Comparison of ENCODE assay signal across 8 cellular contexts in genomic region chr17:28718317-28718672, GRCh38. TPM values are rescaled to one million over a fixed set of nuclear protein-coding genes. Genes with fewer than 3 reads are reported as not detected.
DNase-seq lines count a peak whose midpoint lies in the region; ATAC-seq, FAIRE-seq and TF ChIP-seq lines count a peak whose summit lies in the region.

No MANE protein-coding gene starts in this region.

- H3K9me3 Mint-ChIP-seq in activated naive CD4-positive, alpha-beta T cell treated with anti-CD3 and anti-CD28 coated beads for 36 hours, result no peaks in the 10 kb centered on the region
- no peaks in the 10 kb centered on the region for H3K9me3 Mint-ChIP-seq in astrocyte (ENCODE audit: unreplicated experiment)

- H3K79me2 ChIP-seq in astrocyte (ENCODE audit: insufficient read depth, low read length) (peaks cover 70% of the 10 kb centered on the region), HepG2 (ENCODE audit: insufficient read depth, low read length) (peaks cover 33% of the 10 kb centered on the region)

- BruUV-seq in HepG2 (replicated peaks; lab: Mats Ljungman, UMichigan), result no TSS peak

- H3K36me3 ChIP-seq in astrocyte (ENCODE audit: insufficient read depth, low read length) (peaks cover 34% of the 10 kb centered on the region), HepG2 (replicated peaks in 1 of 2; ENCODE audit: control insufficient read depth in 1 of 2, insufficient read depth in 2 of 2, low read length in 2 of 2) (peaks cover 7 to 24% of the 10 kb centered on the region in 2 experiments; a peak in 4 of 5 replicates), tibial nerve (peaks cover 10 to 51% (median 11%) of the 10 kb centered on the region in 3 donors)

- H3K27me3 Mint-ChIP-seq in activated naive CD4-positive, alpha-beta T cell treated with anti-CD3 and anti-CD28 coated beads for 36 hours (ENCODE audit: low read depth), result peaks cover 25% of the 10 kb centered on the region
- no peaks in the 10 kb centered on the region for H3K27me3 Mint-ChIP-seq in astrocyte (ENCODE audit: low read depth, unreplicated experiment)

- intact Hi-C loops in activated naive CD4-positive, alpha-beta T cell treated with anti-CD3 and anti-CD28 coated beads for 36 hours (cut with micrococcal nuclease), result loop anchor here (2.0 kb wide), 2 partner anchors 55 to 71 kb away; partner anchors contain the start of gene SUPT6H
- intact Hi-C loops in HepG2 (cut with micrococcal nuclease; ENCODE audit: unreplicated experiment) (no loop called here), sciatic nerve (cut with DNase I) (no loop called here)

- no peak for TF ChIP-seq CTCF in astrocyte (IDR thresholded peaks at IDR 0.05; ENCODE audit: insufficient read depth, low read depth, low read length)
- TF ChIP-seq CTCF in HepG2 (CRISPR knock-in tag; IDR thresholded peaks at IDR 0.05), result no peak
- TF ChIP-seq CTCF in tibial nerve (IDR thresholded peaks at IDR 0.05), result no peak

- CTCF ChIA-PET in activated naive CD4-positive, alpha-beta T cell treated with anti-CD3 and anti-CD28 coated beads for 36 hours (lab: Charles Lee), result interaction anchor here (1.0 kb wide), 1 partner anchor 70 kb away, joined by 3 read pairs; no protein-coding TSS in a partner anchor
- CTCF ChIA-PET in HepG2 (lab: Yijun Ruan, JAX; ENCODE audit: low intra/inter-chr PET ratio, low total read pairs), result no interaction called here

- H3K4me1 Mint-ChIP-seq in activated naive CD4-positive, alpha-beta T cell treated with anti-CD3 and anti-CD28 coated beads for 36 hours (ENCODE audit: low read depth), result peaks cover 37% of the 10 kb centered on the region
- peaks cover 27% of the 10 kb centered on the region for H3K4me1 Mint-ChIP-seq in astrocyte (ENCODE audit: low read depth, unreplicated experiment)

- peak overlapping the region; percentile 59 for H3K27ac Mint-ChIP-seq in activated naive CD4-positive, alpha-beta T cell treated with anti-CD3 and anti-CD28 coated beads for 36 hours
- H3K27ac Mint-ChIP-seq in astrocyte (ENCODE audit: unreplicated experiment), result peak overlapping the region; percentile 95

- peak overlapping the region; percentile 83 for H3K4me3 ChIP-seq in astrocyte (ENCODE audit: insufficient read depth, low read depth, low read length)
- H3K4me3 ChIP-seq in HepG2 (replicated peaks in 1 of 3; ENCODE audit: insufficient read depth in 1 of 3, low read depth in 2 of 3, low read length in 3 of 3), result no peak overlapping the region
- peak overlapping the region; percentile 58 to 88 (median 72) for H3K4me3 ChIP-seq in tibial nerve

- peak overlapping the region; percentile 87 for H3K27ac ChIP-seq in astrocyte (ENCODE audit: low read depth, low read length)
- H3K27ac ChIP-seq in HepG2 (ENCODE audit: extremely low read length, insufficient read depth, low read length), result no peak overlapping the region
- H3K27ac ChIP-seq in tibial nerve, result peak overlapping the region; percentile 83 to 99 (median 96)

- in situ Hi-C loops in HepG2 (cut with HindIII; ENCODE audit: extremely low pct_ligation_motif_present, low pct_unique_long_range_greater_than_20kb), result loop anchor here (5.0 kb wide), 1 partner anchor 71 kb away; the partner anchor contains the start of gene BLTP2
- in situ Hi-C loops in KBM-7 (cut with MboI; ENCODE audit: low pct_unique_long_range_greater_than_20kb, low sequenced_read_pairs), result no loop called here

- POLR2A ChIA-PET in HepG2 (lab: Yijun Ruan, JAX), result interaction anchor here (4.1 kb wide), 1 partner anchor 26 kb away, joined by 92 read pairs; the partner anchor contains the start of gene TRAF4

- peaks cover 35% of the 10 kb centered on the region for H3K36me3 Mint-ChIP-seq in activated naive CD4-positive, alpha-beta T cell treated with anti-CD3 and anti-CD28 coated beads for 36 hours (ENCODE audit: low read depth)
- H3K36me3 Mint-ChIP-seq in astrocyte (ENCODE audit: low read depth, unreplicated experiment), result peaks cover 28% of the 10 kb centered on the region

- H3K4me2 ChIP-seq in astrocyte (ENCODE audit: low read length), result peak overlapping the region; percentile 93
- peak overlapping the region; percentile 73; the same call in 1 of the 2 replicates for H3K4me2 ChIP-seq in HepG2 (ENCODE audit: low read depth, low read length)

- TF ChIP-seq EP300 in HepG2 (IDR thresholded peaks at IDR 0.05; ENCODE audit: low read depth in 2 of 2, low read length in 2 of 2) (no peak), HepG2 (CRISPR knock-in tag; IDR thresholded peaks at IDR 0.05; ENCODE audit: borderline replicate concordance) (no peak), tibial nerve (IDR thresholded peaks at IDR 0.05) (no peak)

- no peak for TF ChIP-seq POLR2A in HepG2 (IDR thresholded peaks at IDR 0.05; ENCODE audit: insufficient read depth in 1 of 2, low read depth in 2 of 2, low read length in 2 of 2)
- no peak for TF ChIP-seq POLR2A in tibial nerve (IDR thresholded peaks at IDR 0.05)

- peak overlapping the region; percentile 66 for H3K4me3 Mint-ChIP-seq in activated naive CD4-positive, alpha-beta T cell treated with anti-CD3 and anti-CD28 coated beads for 36 hours
- peak overlapping the region; percentile 89 for H3K4me3 Mint-ChIP-seq in astrocyte (ENCODE audit: unreplicated experiment)

- H4K20me1 ChIP-seq in astrocyte (ENCODE audit: insufficient read depth, low read length) (peaks cover 63% of the 10 kb centered on the region), HepG2 (ENCODE audit: insufficient read depth, low read length) (peaks cover 28% of the 10 kb centered on the region)

- no peak for FAIRE-seq in astrocyte (lab: Jason Lieb, UNC)
- no peak for FAIRE-seq in HepG2 (lab: Jason Lieb, UNC)

- H3K4me1 ChIP-seq in astrocyte (ENCODE audit: insufficient read depth, low read length) (peaks cover 47% of the 10 kb centered on the region), HepG2 (ENCODE audit: insufficient read depth, low read length) (peaks cover 45% of the 10 kb centered on the region), tibial nerve (peaks cover 0 to 72% (median 44%) of the 10 kb centered on the region in 4 donors)

- peak overlapping the region; percentile 92 for H3K9ac ChIP-seq in astrocyte (ENCODE audit: low read length)
- H3K9ac ChIP-seq in HepG2 (ENCODE audit: insufficient read depth, low read depth, low read length), result peak overlapping the region; percentile 98

- no peak for TF ChIP-seq RAD21 in HepG2 (CRISPR knock-in tag; IDR thresholded peaks at IDR 0.05)

- DNase-seq in activated naive CD4-positive, alpha-beta T cell treated with anti-CD3 and anti-CD28 coated beads for 36 hours, result no peak
- no peak for DNase-seq in activated naive CD4-positive, alpha-beta T cell treated with Interleukin-2 at 50 U/mL for 16 hours
- DNase-seq in astrocyte (ENCODE audit: low read depth) (no peak), HepG2 (ENCODE audit: low spot score) (no peak), tibial nerve (ENCODE audit: low spot score in 2 of 2) (no peak), sciatic nerve (ENCODE audit: low spot score) (no peak), SW 1271 (lab: John Stamatoyannopoulos, UW) (no peak), KBM-7 (no peak)

- 73% methylated on average over 11 of the region's 11 CpGs for WGBS in HepG2 (ENCODE audit: low lambda C conversion rate)
- 14 to 21% methylated on average over 11 of the region's 11 CpGs for WGBS in tibial nerve, 2 donors

- no peaks in the 10 kb centered on the region for H3K27me3 ChIP-seq in astrocyte (ENCODE audit: insufficient read depth, low read length)
- H3K27me3 ChIP-seq in HepG2 (ENCODE audit: control insufficient read depth in 1 of 2, insufficient read depth in 2 of 2, low read length in 2 of 2), result peaks cover 2 to 3% of the 10 kb centered on the region in 2 experiments; a peak in 3 of 5 replicates
- H3K27me3 ChIP-seq in tibial nerve, result no peaks in the 10 kb centered on the region

- H2AFZ ChIP-seq in astrocyte (ENCODE audit: low read depth, low read length), result peak overlapping the region; percentile 28
- H2AFZ ChIP-seq in HepG2 (ENCODE audit: low read length), result no peak overlapping the region

- ATAC-seq in HepG2, result no peak
- ATAC-seq in sciatic nerve, result no peak

- H3K9me3 ChIP-seq in astrocyte (ENCODE audit: insufficient read depth, low read depth, low read length) (no peaks in the 10 kb centered on the region), HepG2 (ENCODE audit: low read length) (no peaks in the 10 kb centered on the region), tibial nerve (no peaks in the 10 kb centered on the region)

RNA-seq across cellular contexts. Expression of gene RAB34, which starts 0.6 kb away (rescaled TPM):
- 10 to 100 TPM; 10.2 to 12.3 TPM for total RNA-seq in activated naive CD4-positive, alpha-beta T cell treated with anti-CD3 and anti-CD28 coated beads for 36 hours
- total RNA-seq in astrocyte (145 and 150 TPM in 2 replicates), HepG2 (2016; rRNA removed; fragmentation: Illumina TruSeq; extraction: Trizol) (0.49 TPM in 1 of 2 replicates, not detected in the other), tibial nerve (100 to 1,000 TPM; 189 to 298 (median 196) TPM), sciatic nerve (81.3 TPM)
- total RNA-seq in HepG2 (2016; cell fraction: cytosol; rRNA removed; fragmentation: Illumina TruSeq; extraction: Trizol; ENCODE audit: low read depth), result not detected in 2 replicates
- total RNA-seq in HepG2 (2016; cell fraction: insoluble cytoplasmic fraction; rRNA removed; fragmentation: Illumina TruSeq; extraction: Trizol), result 0.17 TPM in 1 of 2 replicates, not detected in the other
- 0.41 TPM in 1 of 2 replicates, not detected in the other for total RNA-seq in HepG2 (2016; cell fraction: membrane; rRNA removed; fragmentation: Illumina TruSeq; extraction: Trizol)
- total RNA-seq in HepG2 (2016; cell fraction: nucleus; rRNA removed; fragmentation: Illumina TruSeq; extraction: Trizol), result not detected in 2 replicates
- not detected in 2 replicates for polyA plus RNA-seq in HepG2 (2011; rRNA removed)
- polyA plus RNA-seq in HepG2 (2011; cell fraction: cytosol; rRNA removed), result 0.16 and 0.24 TPM in 2 replicates
- polyA plus RNA-seq in HepG2 (2011; cell fraction: nucleus; rRNA removed), result 0.31 and 0.50 TPM in 2 replicates
- not detected in 2 replicates for polyA plus RNA-seq in HepG2 (2012)
- not detected in 2 replicates for polyA plus RNA-seq in HepG2 (2016; cell fraction: cytosol; fragmentation: Illumina TruSeq; extraction: Trizol; ENCODE audit: low read depth)
- 0.43 TPM in 1 of 2 replicates, not detected in the other for polyA plus RNA-seq in HepG2 (2016; cell fraction: insoluble cytoplasmic fraction; fragmentation: Illumina TruSeq; extraction: Trizol; ENCODE audit: low read depth)
- not detected in 2 replicates for polyA plus RNA-seq in HepG2 (2016; cell fraction: membrane; fragmentation: Illumina TruSeq; extraction: Trizol; ENCODE audit: low read depth)
- polyA plus RNA-seq in HepG2 (2016; cell fraction: nucleus; fragmentation: Illumina TruSeq; extraction: Trizol; ENCODE audit: insufficient read depth, low read depth), result 1.2 TPM in 1 of 2 replicates, not detected in the other
- 0.36 and 236 TPM in 2 replicates for polyA minus RNA-seq in HepG2 (2011; rRNA and poly(A)+ RNA removed; ENCODE audit: low replicate concordance)
- 1.6 and 2.4 TPM in 2 replicates for polyA minus RNA-seq in HepG2 (2011; cell fraction: cytosol; rRNA and poly(A)+ RNA removed)
- 0.52 and 0.62 TPM in 2 replicates for polyA minus RNA-seq in HepG2 (2011; cell fraction: nucleus; rRNA and poly(A)+ RNA removed)

RNA-seq across cellular contexts. Expression of gene RPL23A, which starts 1.5 kb away (rescaled TPM):
- total RNA-seq in activated naive CD4-positive, alpha-beta T cell treated with anti-CD3 and anti-CD28 coated beads for 36 hours, result 1,000 to 10,000 TPM; 2,756 to 2,921 TPM
- total RNA-seq in astrocyte, result 901 and 1,068 TPM in 2 replicates
- 1,771 and 1,936 TPM in 2 replicates for total RNA-seq in HepG2 (2016; rRNA removed; fragmentation: Illumina TruSeq; extraction: Trizol)
- 2,822 and 3,167 TPM in 2 replicates for total RNA-seq in HepG2 (2016; cell fraction: cytosol; rRNA removed; fragmentation: Illumina TruSeq; extraction: Trizol; ENCODE audit: low read depth)
- total RNA-seq in HepG2 (2016; cell fraction: insoluble cytoplasmic fraction; rRNA removed; fragmentation: Illumina TruSeq; extraction: Trizol), result 1,674 and 1,907 TPM in 2 replicates
- total RNA-seq in HepG2 (2016; cell fraction: membrane; rRNA removed; fragmentation: Illumina TruSeq; extraction: Trizol), result 3,777 and 4,030 TPM in 2 replicates
- total RNA-seq in HepG2 (2016; cell fraction: nucleus; rRNA removed; fragmentation: Illumina TruSeq; extraction: Trizol), result 614 and 698 TPM in 2 replicates
- 1,550 and 1,876 TPM in 2 replicates for polyA plus RNA-seq in HepG2 (2011; rRNA removed)
- 799 and 1,152 TPM in 2 replicates for polyA plus RNA-seq in HepG2 (2011; cell fraction: cytosol; rRNA removed)
- polyA plus RNA-seq in HepG2 (2011; cell fraction: nucleus; rRNA removed), result 254 and 402 TPM in 2 replicates
- polyA plus RNA-seq in HepG2 (2012), result 2,570 and 3,235 TPM in 2 replicates
- polyA plus RNA-seq in HepG2 (2016; cell fraction: cytosol; fragmentation: Illumina TruSeq; extraction: Trizol; ENCODE audit: low read depth), result 2,876 and 3,535 TPM in 2 replicates
- 1,761 and 1,897 TPM in 2 replicates for polyA plus RNA-seq in HepG2 (2016; cell fraction: insoluble cytoplasmic fraction; fragmentation: Illumina TruSeq; extraction: Trizol; ENCODE audit: low read depth)
- polyA plus RNA-seq in HepG2 (2016; cell fraction: membrane; fragmentation: Illumina TruSeq; extraction: Trizol; ENCODE audit: low read depth), result 3,540 and 3,833 TPM in 2 replicates
- 1,018 and 1,064 TPM in 2 replicates for polyA plus RNA-seq in HepG2 (2016; cell fraction: nucleus; fragmentation: Illumina TruSeq; extraction: Trizol; ENCODE audit: insufficient read depth, low read depth)
- 414 and 1,016 TPM in 2 replicates for polyA minus RNA-seq in HepG2 (2011; rRNA and poly(A)+ RNA removed; ENCODE audit: low replicate concordance)
- 538 and 592 TPM in 2 replicates for polyA minus RNA-seq in HepG2 (2011; cell fraction: cytosol; rRNA and poly(A)+ RNA removed)
- polyA minus RNA-seq in HepG2 (2011; cell fraction: nucleus; rRNA and poly(A)+ RNA removed), result 303 and 433 TPM in 2 replicates
- 100 to 1,000 TPM; 431 to 573 (median 517) TPM for total RNA-seq in tibial nerve
- 1,089 TPM for total RNA-seq in sciatic nerve

RNA-seq across cellular contexts. Expression of gene PROCA1, which starts 6.6 kb away (rescaled TPM):
- total RNA-seq in activated naive CD4-positive, alpha-beta T cell treated with anti-CD3 and anti-CD28 coated beads for 36 hours, result 1 to 10 TPM; 2.1 to 3.1 TPM
- total RNA-seq in astrocyte (2.7 and 3.4 TPM in 2 replicates), HepG2 (2016; rRNA removed; fragmentation: Illumina TruSeq; extraction: Trizol) (0.31 and 0.73 TPM in 2 replicates), tibial nerve (1 to 10 TPM; 2.1 to 6.3 (median 4.6) TPM), sciatic nerve (7.6 TPM)
- total RNA-seq in HepG2 (2016; cell fraction: cytosol; rRNA removed; fragmentation: Illumina TruSeq; extraction: Trizol; ENCODE audit: low read depth), result 0.26 and 0.71 TPM in 2 replicates
- 0.63 TPM in 1 of 2 replicates, not detected in the other for total RNA-seq in HepG2 (2016; cell fraction: insoluble cytoplasmic fraction; rRNA removed; fragmentation: Illumina TruSeq; extraction: Trizol)
- total RNA-seq in HepG2 (2016; cell fraction: membrane; rRNA removed; fragmentation: Illumina TruSeq; extraction: Trizol), result 0.52 and 0.93 TPM in 2 replicates
- total RNA-seq in HepG2 (2016; cell fraction: nucleus; rRNA removed; fragmentation: Illumina TruSeq; extraction: Trizol), result 1.1 and 1.5 TPM in 2 replicates
- polyA plus RNA-seq in HepG2 (2011; rRNA removed), result 0.82 and 1.5 TPM in 2 replicates
- polyA plus RNA-seq in HepG2 (2011; cell fraction: cytosol; rRNA removed), result 0.66 and 0.71 TPM in 2 replicates
- polyA plus RNA-seq in HepG2 (2011; cell fraction: nucleus; rRNA removed), result 8.7 and 9.4 TPM in 2 replicates
- 0.89 and 1.1 TPM in 2 replicates for polyA plus RNA-seq in HepG2 (2012)
- polyA plus RNA-seq in HepG2 (2016; cell fraction: cytosol; fragmentation: Illumina TruSeq; extraction: Trizol; ENCODE audit: low read depth), result 0.14 and 0.16 TPM in 2 replicates
- 0.33 TPM in 2 replicates for polyA plus RNA-seq in HepG2 (2016; cell fraction: insoluble cytoplasmic fraction; fragmentation: Illumina TruSeq; extraction: Trizol; ENCODE audit: low read depth)
- polyA plus RNA-seq in HepG2 (2016; cell fraction: membrane; fragmentation: Illumina TruSeq; extraction: Trizol; ENCODE audit: low read depth), result 0.15 and 0.31 TPM in 2 replicates
- 4.4 and 5.4 TPM in 2 replicates for polyA plus RNA-seq in HepG2 (2016; cell fraction: nucleus; fragmentation: Illumina TruSeq; extraction: Trizol; ENCODE audit: insufficient read depth, low read depth)
- polyA minus RNA-seq in HepG2 (2011; rRNA and poly(A)+ RNA removed; ENCODE audit: low replicate concordance), result 1.5 and 5.1 TPM in 2 replicates
- polyA minus RNA-seq in HepG2 (2011; cell fraction: cytosol; rRNA and poly(A)+ RNA removed), result 1.1 TPM in 1 of 2 replicates, not detected in the other
- polyA minus RNA-seq in HepG2 (2011; cell fraction: nucleus; rRNA and poly(A)+ RNA removed), result 1.1 and 3.2 TPM in 2 replicates

RNA-seq across cellular contexts. Expression of gene TLCD1, which starts 7.7 kb away (rescaled TPM):
- 1 to 10 TPM; 4.0 to 4.6 TPM for total RNA-seq in activated naive CD4-positive, alpha-beta T cell treated with anti-CD3 and anti-CD28 coated beads for 36 hours
- total RNA-seq in astrocyte, result 24.6 and 25.1 TPM in 2 replicates
- 9.6 and 19.6 TPM in 2 replicates for total RNA-seq in HepG2 (2016; rRNA removed; fragmentation: Illumina TruSeq; extraction: Trizol)
- 10.7 and 11.5 TPM in 2 replicates for total RNA-seq in HepG2 (2016; cell fraction: cytosol; rRNA removed; fragmentation: Illumina TruSeq; extraction: Trizol; ENCODE audit: low read depth)
- total RNA-seq in HepG2 (2016; cell fraction: insoluble cytoplasmic fraction; rRNA removed; fragmentation: Illumina TruSeq; extraction: Trizol), result 10.3 and 16.0 TPM in 2 replicates
- 10.0 and 16.0 TPM in 2 replicates for total RNA-seq in HepG2 (2016; cell fraction: membrane; rRNA removed; fragmentation: Illumina TruSeq; extraction: Trizol)
- total RNA-seq in HepG2 (2016; cell fraction: nucleus; rRNA removed; fragmentation: Illumina TruSeq; extraction: Trizol), result 9.9 and 10.3 TPM in 2 replicates
- 14.9 and 18.1 TPM in 2 replicates for polyA plus RNA-seq in HepG2 (2011; rRNA removed)
- 20.9 and 25.5 TPM in 2 replicates for polyA plus RNA-seq in HepG2 (2011; cell fraction: cytosol; rRNA removed)
- 6.9 and 8.8 TPM in 2 replicates for polyA plus RNA-seq in HepG2 (2011; cell fraction: nucleus; rRNA removed)
- polyA plus RNA-seq in HepG2 (2012), result 10.5 and 12.7 TPM in 2 replicates
- 11.3 and 18.1 TPM in 2 replicates for polyA plus RNA-seq in HepG2 (2016; cell fraction: cytosol; fragmentation: Illumina TruSeq; extraction: Trizol; ENCODE audit: low read depth)
- 10.2 and 11.3 TPM in 2 replicates for polyA plus RNA-seq in HepG2 (2016; cell fraction: insoluble cytoplasmic fraction; fragmentation: Illumina TruSeq; extraction: Trizol; ENCODE audit: low read depth)
- polyA plus RNA-seq in HepG2 (2016; cell fraction: membrane; fragmentation: Illumina TruSeq; extraction: Trizol; ENCODE audit: low read depth), result 11.2 and 17.1 TPM in 2 replicates
- 24.7 and 27.8 TPM in 2 replicates for polyA plus RNA-seq in HepG2 (2016; cell fraction: nucleus; fragmentation: Illumina TruSeq; extraction: Trizol; ENCODE audit: insufficient read depth, low read depth)
- 20.6 and 67.0 TPM in 2 replicates for polyA minus RNA-seq in HepG2 (2011; rRNA and poly(A)+ RNA removed; ENCODE audit: low replicate concordance)
- 5.7 and 8.6 TPM in 2 replicates for polyA minus RNA-seq in HepG2 (2011; cell fraction: cytosol; rRNA and poly(A)+ RNA removed)
- 6.7 TPM in 2 replicates for polyA minus RNA-seq in HepG2 (2011; cell fraction: nucleus; rRNA and poly(A)+ RNA removed)
- total RNA-seq in tibial nerve, result 1 to 10 TPM in 1 of 4 donors, under 1 TPM in 1, not detected in 2; 0.44 to 1.2 TPM
- total RNA-seq in sciatic nerve, result 3.1 TPM

RNA-seq across cellular contexts. Expression of gene NEK8, which starts 10.3 kb away (rescaled TPM):
- total RNA-seq in activated naive CD4-positive, alpha-beta T cell treated with anti-CD3 and anti-CD28 coated beads for 36 hours, result 1 to 10 TPM; 3.1 to 3.2 TPM
- total RNA-seq in astrocyte (4.3 TPM in 2 replicates), HepG2 (2016; rRNA removed; fragmentation: Illumina TruSeq; extraction: Trizol) (4.3 and 5.8 TPM in 2 replicates), tibial nerve (1 to 10 TPM; 2.8 to 6.0 (median 3.5) TPM), sciatic nerve (3.4 TPM)
- 2.1 and 2.5 TPM in 2 replicates for total RNA-seq in HepG2 (2016; cell fraction: cytosol; rRNA removed; fragmentation: Illumina TruSeq; extraction: Trizol; ENCODE audit: low read depth)
- total RNA-seq in HepG2 (2016; cell fraction: insoluble cytoplasmic fraction; rRNA removed; fragmentation: Illumina TruSeq; extraction: Trizol), result 4.6 and 5.8 TPM in 2 replicates
- 2.2 and 2.8 TPM in 2 replicates for total RNA-seq in HepG2 (2016; cell fraction: membrane; rRNA removed; fragmentation: Illumina TruSeq; extraction: Trizol)
- 7.2 and 8.5 TPM in 2 replicates for total RNA-seq in HepG2 (2016; cell fraction: nucleus; rRNA removed; fragmentation: Illumina TruSeq; extraction: Trizol)
- polyA plus RNA-seq in HepG2 (2011; rRNA removed), result 13.5 and 15.6 TPM in 2 replicates
- polyA plus RNA-seq in HepG2 (2011; cell fraction: cytosol; rRNA removed), result 6.9 and 8.5 TPM in 2 replicates
- 30.2 and 33.0 TPM in 2 replicates for polyA plus RNA-seq in HepG2 (2011; cell fraction: nucleus; rRNA removed)
- polyA plus RNA-seq in HepG2 (2012), result 5.5 and 5.8 TPM in 2 replicates
- polyA plus RNA-seq in HepG2 (2016; cell fraction: cytosol; fragmentation: Illumina TruSeq; extraction: Trizol; ENCODE audit: low read depth), result 0.73 and 0.88 TPM in 2 replicates
- polyA plus RNA-seq in HepG2 (2016; cell fraction: insoluble cytoplasmic fraction; fragmentation: Illumina TruSeq; extraction: Trizol; ENCODE audit: low read depth), result 4.8 and 5.9 TPM in 2 replicates
- polyA plus RNA-seq in HepG2 (2016; cell fraction: membrane; fragmentation: Illumina TruSeq; extraction: Trizol; ENCODE audit: low read depth), result 1.9 and 2.3 TPM in 2 replicates
- 20.8 and 23.8 TPM in 2 replicates for polyA plus RNA-seq in HepG2 (2016; cell fraction: nucleus; fragmentation: Illumina TruSeq; extraction: Trizol; ENCODE audit: insufficient read depth, low read depth)
- 21.9 and 30.0 TPM in 2 replicates for polyA minus RNA-seq in HepG2 (2011; rRNA and poly(A)+ RNA removed; ENCODE audit: low replicate concordance)
- 1.8 and 2.3 TPM in 2 replicates for polyA minus RNA-seq in HepG2 (2011; cell fraction: cytosol; rRNA and poly(A)+ RNA removed)
- 18.7 and 19.6 TPM in 2 replicates for polyA minus RNA-seq in HepG2 (2011; cell fraction: nucleus; rRNA and poly(A)+ RNA removed)

Comparison
In these comparisons a context has a peak if more than half of its experiments do, and no peak if none do; other contexts are left out.
1. H3K4me3 ChIP-seq: peak in astrocyte (single experiment) and tibial nerve (4 of 4); none in HepG2 (0 of 3).